In genomic region chrX:117641913-117642656, GRCh38 we compare ENCODE assay signal across 31 cellular contexts.
"Had no signal": no experiment of that assay in that cellular context is flagged by ENCODE, and none has a peak within 500 bp of the region (broad histone marks: within the 10 kb centered on the region; RNA-seq: fewer than 3 reads in every experiment).

No MANE protein-coding gene starts in this region.

- FAIRE-seq: frontal cortex had no signal

- H3K27ac ChIP-seq: adrenal gland, breast epithelium, cardiac muscle cell, coronary artery, dorsolateral prefrontal cortex, WERI-Rb-1 had no signal

- H3K4me3 ChIP-seq: adrenal gland, breast epithelium, cardiac muscle cell, coronary artery, dorsolateral prefrontal cortex had no signal

- ATAC-seq: activated CD4-positive, CD25-positive, alpha-beta regulatory T cell treated with anti-CD3 and anti-CD28 coated beads, Interleukin-2, amount 50 U/mL, for 24 hours; activated CD8-positive, alpha-beta memory T cell treated with anti-CD3 and anti-CD28 coated beads, Interleukin-2, amount 10 ng/mL, durations not matched to agents 7 days and 5 days; activated CD8-positive, alpha-beta T cell treated with anti-CD3 and anti-CD28 coated beads for 36 hours; activated naive CD8-positive, alpha-beta T cell treated with anti-CD3 and anti-CD28 coated beads, Interleukin-2, amount 50 U/mL, for 24 hours; esophagus mucosa; T-helper 17 cell had no signal

- DNase-seq: activated B cell treated with CpG ODN at 0.5 μM for 24 hours; activated CD4-positive, alpha-beta T cell treated with anti-CD3 and anti-CD28 coated beads for 48 hours; activated CD4-positive, alpha-beta T cell treated with anti-CD3 and anti-CD28 coated beads, Interleukin-2, amount 50 U/mL, for 1 hour; activated CD4-positive, alpha-beta T cell treated with anti-CD3 and anti-CD28 coated beads, Interleukin-2, amount 50 U/mL, for 48 hours; activated CD8-positive, alpha-beta memory T cell treated with anti-CD3 and anti-CD28 coated beads, Interleukin-2, amount 10 ng/mL, durations not matched to agents 7 days and 5 days; activated CD8-positive, alpha-beta memory T cell treated with anti-CD3 and anti-CD28 coated beads, Interleukin-2, amount 50 U/mL, for 4 hours; activated CD8-positive, alpha-beta T cell treated with anti-CD3 and anti-CD28 coated beads for 36 hours; activated effector memory CD4-positive, alpha-beta T cell treated with anti-CD3 and anti-CD28 coated beads, Interleukin-2, amount 50 U/mL, for 16 hours; activated naive CD4-positive, alpha-beta T cell treated with anti-CD3 and anti-CD28 coated beads for 36 hours; activated naive CD8-positive, alpha-beta T cell treated with anti-CD3 and anti-CD28 coated beads for 36 hours; activated naive CD8-positive, alpha-beta T cell treated with anti-CD3 and anti-CD28 coated beads, Interleukin-2, amount 50 U/mL, for 24 hours; activated T-cell treated with anti-CD3 and anti-CD28 coated beads, Interleukin-2, amount 50 U/mL, for 1 hour; activated T-cell treated with anti-CD3 and anti-CD28 coated beads, Interleukin-2, amount 50 U/mL, for 48 hours; adrenal gland; amygdala; aorta; dorsolateral prefrontal cortex; effector memory CD4-positive, alpha-beta T cell; endodermal cell; foreskin fibroblast; glutamatergic neuron; T-helper 1 cell; T-helper 17 cell; T1000; WERI-Rb-1 had no signal

- H3K9me3 ChIP-seq: adrenal gland, breast epithelium had no signal

- H3K27me3 ChIP-seq: adrenal gland, breast epithelium, cardiac muscle cell had no signal

- H3K36me3 ChIP-seq: adrenal gland, breast epithelium, cardiac muscle cell, WERI-Rb-1 had no signal

- H3K4me1 ChIP-seq: adrenal gland, breast epithelium had no signal
